13 cellular contexts compared by ENCODE assay signal in genomic region chr15:45164914-45165313, GRCh38. TPM values are rescaled to one million over a fixed set of nuclear protein-coding genes. Genes with fewer than 3 reads are reported as not detected.
A peak's percentile ranks its signal among the peaks of the same experiment; 100 is the strongest.
DNase-seq lines count a peak whose midpoint lies in the region; ATAC-seq and TF ChIP-seq lines count a peak whose summit lies in the region.
"Had no signal": no experiment of that assay in that cellular context is flagged by ENCODE, and none has a peak within 500 bp of the region (broad histone marks: within the 10 kb centered on the region; RNA-seq: fewer than 3 reads in every experiment).

No MANE protein-coding gene starts in this region.

- peak overlapping the region; percentile 40 for H3K4me3 Mint-ChIP-seq in activated naive CD8-positive, alpha-beta T cell treated with anti-CD3 and anti-CD28 coated beads, Interleukin-2, amount 10 ng/mL, durations not matched to agents 7 days and 5 days
- H3K4me3 Mint-ChIP-seq in activated naive CD8-positive, alpha-beta T cell treated with anti-CD3 and anti-CD28 coated beads, Interleukin-2, amount 50 U/mL, for 24 hours: no peak overlapping the region
- no peak overlapping the region for H3K4me3 Mint-ChIP-seq in T-helper 17 cell
- peak overlapping the region; percentile 16 for H3K4me3 Mint-ChIP-seq in glutamatergic neuron (ENCODE audit: unreplicated experiment)
- H3K4me3 Mint-ChIP-seq in stimulated activated naive CD8-positive, alpha-beta T cell treated with anti-CD3 and anti-CD28 coated beads, Interleukin-15, amount 100 ng/mL, for 72 hours: peak overlapping the region; percentile 20 to 83

- POLR2A ChIA-PET in activated naive CD8-positive, alpha-beta T cell treated with anti-CD3 and anti-CD28 coated beads, Interleukin-2, amount 10 ng/mL, durations not matched to agents 7 days and 5 days (lab: Charles Lee): interaction anchor here (3.1 kb wide), 1 partner anchor 35 kb away, joined by 40 read pairs; no protein-coding TSS in a partner anchor

- peaks cover 12% of the 10 kb centered on the region for H3K4me1 Mint-ChIP-seq in activated naive CD8-positive, alpha-beta T cell treated with anti-CD3 and anti-CD28 coated beads, Interleukin-2, amount 10 ng/mL, durations not matched to agents 7 days and 5 days
- H3K4me1 Mint-ChIP-seq in activated naive CD8-positive, alpha-beta T cell treated with anti-CD3 and anti-CD28 coated beads, Interleukin-2, amount 50 U/mL, for 24 hours: peaks cover 14% of the 10 kb centered on the region
- H3K4me1 Mint-ChIP-seq in T-helper 17 cell (peaks cover 13% of the 10 kb centered on the region), glutamatergic neuron (ENCODE audit: low read depth, unreplicated experiment) (peaks cover 58% of the 10 kb centered on the region)
- H3K4me1 Mint-ChIP-seq in stimulated activated naive CD8-positive, alpha-beta T cell treated with anti-CD3 and anti-CD28 coated beads, Interleukin-15, amount 100 ng/mL, for 72 hours: peaks cover 32% of the 10 kb centered on the region

- no peaks in the 10 kb centered on the region for H3K36me3 Mint-ChIP-seq in activated naive CD8-positive, alpha-beta T cell treated with anti-CD3 and anti-CD28 coated beads, Interleukin-2, amount 10 ng/mL, durations not matched to agents 7 days and 5 days
- no peaks in the 10 kb centered on the region for H3K36me3 Mint-ChIP-seq in activated naive CD8-positive, alpha-beta T cell treated with anti-CD3 and anti-CD28 coated beads, Interleukin-2, amount 50 U/mL, for 24 hours (ENCODE audit: low read depth)
- no peaks in the 10 kb centered on the region for H3K36me3 Mint-ChIP-seq in T-helper 17 cell (ENCODE audit: low read depth)
- no peaks in the 10 kb centered on the region for H3K36me3 Mint-ChIP-seq in glutamatergic neuron (ENCODE audit: unreplicated experiment)

- no peak for DNase-seq in activated naive CD8-positive, alpha-beta T cell treated with anti-CD3 and anti-CD28 coated beads, Interleukin-2, amount 10 ng/mL, durations not matched to agents 7 days and 5 days
- DNase-seq in activated naive CD8-positive, alpha-beta T cell treated with anti-CD3 and anti-CD28 coated beads, Interleukin-2, amount 50 U/mL, for 24 hours: no peak
- no peak for DNase-seq in T-helper 17 cell
- DNase-seq in glutamatergic neuron: no peak
- no peak for DNase-seq in stimulated activated naive CD8-positive, alpha-beta T cell treated with anti-CD3 and anti-CD28 coated beads, Interleukin-15, amount 100 ng/mL, for 72 hours
- DNase-seq in iPS-NIHi7 (ENCODE audit: extremely low spot score): no peak
- DNase-seq: anterior cingulate cortex, dermis blood vessel endothelial cell, DMS153 had no signal

- H3K27ac Mint-ChIP-seq in activated naive CD8-positive, alpha-beta T cell treated with anti-CD3 and anti-CD28 coated beads, Interleukin-2, amount 10 ng/mL, durations not matched to agents 7 days and 5 days: peak overlapping the region; percentile 69
- no peak overlapping the region for H3K27ac Mint-ChIP-seq in activated naive CD8-positive, alpha-beta T cell treated with anti-CD3 and anti-CD28 coated beads, Interleukin-2, amount 50 U/mL, for 24 hours
- H3K27ac Mint-ChIP-seq in T-helper 17 cell (peak overlapping the region; percentile 32), glutamatergic neuron (ENCODE audit: unreplicated experiment) (peak overlapping the region; percentile 90)
- H3K27ac Mint-ChIP-seq in stimulated activated naive CD8-positive, alpha-beta T cell treated with anti-CD3 and anti-CD28 coated beads, Interleukin-15, amount 100 ng/mL, for 72 hours: no peak overlapping the region

- H3K9me3 ChIP-seq in T-helper 17 cell (ENCODE audit: control insufficient read depth, low read length, poor library complexity, severe bottlenecking): no peaks in the 10 kb centered on the region
- H3K9me3 ChIP-seq: HAP-1 had no signal

- no peaks in the 10 kb centered on the region for H3K9me3 Mint-ChIP-seq in activated naive CD8-positive, alpha-beta T cell treated with anti-CD3 and anti-CD28 coated beads, Interleukin-2, amount 10 ng/mL, durations not matched to agents 7 days and 5 days
- H3K9me3 Mint-ChIP-seq in activated naive CD8-positive, alpha-beta T cell treated with anti-CD3 and anti-CD28 coated beads, Interleukin-2, amount 50 U/mL, for 24 hours: no peaks in the 10 kb centered on the region
- H3K9me3 Mint-ChIP-seq in glutamatergic neuron (ENCODE audit: unreplicated experiment): peaks cover 63% of the 10 kb centered on the region
- no peaks in the 10 kb centered on the region for H3K9me3 Mint-ChIP-seq in stimulated activated naive CD8-positive, alpha-beta T cell treated with anti-CD3 and anti-CD28 coated beads, Interleukin-15, amount 100 ng/mL, for 72 hours

- no peak for ATAC-seq in activated naive CD8-positive, alpha-beta T cell treated with anti-CD3 and anti-CD28 coated beads, Interleukin-2, amount 10 ng/mL, durations not matched to agents 7 days and 5 days (ENCODE audit: low read depth)
- ATAC-seq in activated naive CD8-positive, alpha-beta T cell treated with anti-CD3 and anti-CD28 coated beads, Interleukin-2, amount 50 U/mL, for 24 hours: no peak
- no peak for ATAC-seq in T-helper 17 cell
- no peak for ATAC-seq in stimulated activated naive CD8-positive, alpha-beta T cell treated with anti-CD3 and anti-CD28 coated beads, Interleukin-15, amount 100 ng/mL, for 72 hours
- no peak for ATAC-seq in HG02759 (IDR thresholded peaks at IDR 0.05; ENCODE audit: unreplicated experiment)
- ATAC-seq in HG03097 (IDR thresholded peaks at IDR 0.05; ENCODE audit: low FRiP score, unreplicated experiment): no peak

- no peaks in the 10 kb centered on the region for H3K27me3 Mint-ChIP-seq in activated naive CD8-positive, alpha-beta T cell treated with anti-CD3 and anti-CD28 coated beads, Interleukin-2, amount 10 ng/mL, durations not matched to agents 7 days and 5 days
- no peaks in the 10 kb centered on the region for H3K27me3 Mint-ChIP-seq in activated naive CD8-positive, alpha-beta T cell treated with anti-CD3 and anti-CD28 coated beads, Interleukin-2, amount 50 U/mL, for 24 hours
- H3K27me3 Mint-ChIP-seq in T-helper 17 cell (no peaks in the 10 kb centered on the region), glutamatergic neuron (ENCODE audit: unreplicated experiment) (peaks cover 55% of the 10 kb centered on the region)
- H3K27me3 Mint-ChIP-seq in stimulated activated naive CD8-positive, alpha-beta T cell treated with anti-CD3 and anti-CD28 coated beads, Interleukin-15, amount 100 ng/mL, for 72 hours: no peaks in the 10 kb centered on the region

- no peak for TF ChIP-seq CTCF in glutamatergic neuron (IDR thresholded peaks at IDR 0.05; ENCODE audit: partially characterized antibody, unreplicated experiment)

RNA-seq across cellular contexts. Expression of gene SHF, which starts 22.9 kb away (rescaled TPM):
- total RNA-seq in activated naive CD8-positive, alpha-beta T cell treated with anti-CD3 and anti-CD28 coated beads, Interleukin-2, amount 10 ng/mL, durations not matched to agents 7 days and 5 days: 1 to 10 TPM; 2.1 to 2.3 TPM
- total RNA-seq in T-helper 17 cell (1 to 10 TPM; 2.0 to 2.8 TPM), glutamatergic neuron (ENCODE audit: unreplicated experiment) (309 TPM)

RNA-seq across cellular contexts. Expression of gene DUOX1, which starts 35.1 kb away (rescaled TPM):
- total RNA-seq in activated naive CD8-positive, alpha-beta T cell treated with anti-CD3 and anti-CD28 coated beads, Interleukin-2, amount 10 ng/mL, durations not matched to agents 7 days and 5 days: not detected
- total RNA-seq in T-helper 17 cell (under 1 TPM in 1 of 2 donors, not detected in 1; 0.42 TPM), glutamatergic neuron (ENCODE audit: unreplicated experiment) (not detected)
- total RNA-seq: dermis blood vessel endothelial cell had no signal

RNA-seq across cellular contexts. Expression of gene DUOXA1, which starts 35.2 kb away (rescaled TPM):
- total RNA-seq in activated naive CD8-positive, alpha-beta T cell treated with anti-CD3 and anti-CD28 coated beads, Interleukin-2, amount 10 ng/mL, durations not matched to agents 7 days and 5 days: under 1 TPM in 1 of 2 experiments, not detected in 1; 0.68 TPM
- total RNA-seq in T-helper 17 cell (under 1 TPM in 1 of 2 donors, not detected in 1; 0.57 TPM), glutamatergic neuron (ENCODE audit: unreplicated experiment) (not detected)
- total RNA-seq: dermis blood vessel endothelial cell had no signal

RNA-seq across cellular contexts. Expression of gene DUOXA2, which starts 50.8 kb away (rescaled TPM):
- not detected for total RNA-seq in activated naive CD8-positive, alpha-beta T cell treated with anti-CD3 and anti-CD28 coated beads, Interleukin-2, amount 10 ng/mL, durations not matched to agents 7 days and 5 days
- total RNA-seq in T-helper 17 cell: not detected
- not detected for total RNA-seq in glutamatergic neuron (ENCODE audit: unreplicated experiment)
- total RNA-seq: dermis blood vessel endothelial cell, lower leg skin had no signal

RNA-seq across cellular contexts. Expression of gene DUOX2, which starts 50.9 kb away (rescaled TPM):
- total RNA-seq in activated naive CD8-positive, alpha-beta T cell treated with anti-CD3 and anti-CD28 coated beads, Interleukin-2, amount 10 ng/mL, durations not matched to agents 7 days and 5 days: not detected
- total RNA-seq in T-helper 17 cell (under 1 TPM in 1 of 2 donors, not detected in 1; 0.27 TPM), glutamatergic neuron (ENCODE audit: unreplicated experiment) (not detected)
- total RNA-seq: dermis blood vessel endothelial cell had no signal

Comparison
In these comparisons a context has a peak if more than half of its experiments do, and no peak if none do; other contexts are left out.
1. H3K27ac Mint-ChIP-seq: peak in activated naive CD8-positive, alpha-beta T cell treated with anti-CD3 and anti-CD28 coated beads, Interleukin-2, amount 10 ng/mL, durations not matched to agents 7 days and 5 days (single experiment), T-helper 17 cell (single experiment) and glutamatergic neuron (single experiment); none in activated naive CD8-positive, alpha-beta T cell treated with anti-CD3 and anti-CD28 coated beads, Interleukin-2, amount 50 U/mL, for 24 hours (single experiment) and stimulated activated naive CD8-positive, alpha-beta T cell treated with anti-CD3 and anti-CD28 coated beads, Interleukin-15, amount 100 ng/mL, for 72 hours (0 of 2).
2. H3K4me3 Mint-ChIP-seq: peak in activated naive CD8-positive, alpha-beta T cell treated with anti-CD3 and anti-CD28 coated beads, Interleukin-2, amount 10 ng/mL, durations not matched to agents 7 days and 5 days (single experiment), glutamatergic neuron (single experiment) and stimulated activated naive CD8-positive, alpha-beta T cell treated with anti-CD3 and anti-CD28 coated beads, Interleukin-15, amount 100 ng/mL, for 72 hours (2 of 2); none in activated naive CD8-positive, alpha-beta T cell treated with anti-CD3 and anti-CD28 coated beads, Interleukin-2, amount 50 U/mL, for 24 hours (single experiment) and T-helper 17 cell (single experiment).
3. RNA of gene SHF, which starts 22.9 kb away (total RNA-seq): 309 TPM in glutamatergic neuron (single experiment); 2.0 to 2.8 TPM in T-helper 17 cell and 2.1 to 2.3 TPM in activated naive CD8-positive, alpha-beta T cell treated with anti-CD3 and anti-CD28 coated beads, Interleukin-2, amount 10 ng/mL, durations not matched to agents 7 days and 5 days; every median in the first group is over 10 times any median in the second.